In genomic region chr17:75893305-75894048, GRCh38 we compare ENCODE assay signal across 12 cellular contexts. TPM values are rescaled to one million over a fixed set of nuclear protein-coding genes. Genes with fewer than 3 reads are reported as not detected.
DNase-seq lines count a peak whose midpoint lies in the region; TF ChIP-seq lines count a peak whose summit lies in the region.
"Had no signal": no experiment of that assay in that cellular context is flagged by ENCODE, and none has a peak within 500 bp of the region (broad histone marks: within the 10 kb centered on the region; RNA-seq: fewer than 3 reads in every experiment).

No MANE protein-coding gene starts in this region.

- H3K4me1 Mint-ChIP-seq in T-helper 1 cell treated with Interleukin-12 subunit alpha and Interleukin-12 subunit beta and Interleukin-4 antibody, amounts not matched to agents 30 μg/mL and 1 μg/mL, for 36 hours (ENCODE audit: low read depth), result peaks cover 23% of the 10 kb centered on the region
- H3K4me1 Mint-ChIP-seq in IgD-negative memory B cell (peaks cover 12 to 21% (median 14%) of the 10 kb centered on the region in 3 donors), chondrocyte (ENCODE audit: low read depth) (peaks cover 27% of the 10 kb centered on the region), nephron progenitor cell (peaks cover 31% of the 10 kb centered on the region)

- peaks cover 6% of the 10 kb centered on the region for H3K36me3 Mint-ChIP-seq in T-helper 1 cell treated with Interleukin-12 subunit alpha and Interleukin-12 subunit beta and Interleukin-4 antibody, amounts not matched to agents 30 μg/mL and 1 μg/mL, for 36 hours (ENCODE audit: low read depth)
- H3K36me3 Mint-ChIP-seq in IgD-negative memory B cell (no peaks in the 10 kb centered on the region), chondrocyte (ENCODE audit: low read depth) (peaks cover 3% of the 10 kb centered on the region), nephron progenitor cell (ENCODE audit: low read depth) (peaks cover 12% of the 10 kb centered on the region)

- no peak overlapping the region for H3K4me3 Mint-ChIP-seq in T-helper 1 cell treated with Interleukin-12 subunit alpha and Interleukin-12 subunit beta and Interleukin-4 antibody, amounts not matched to agents 30 μg/mL and 1 μg/mL, for 36 hours
- H3K4me3 Mint-ChIP-seq in IgD-negative memory B cell (peak overlapping the region in 1 of 4 donors; percentile 79), chondrocyte (ENCODE audit: unreplicated experiment) (peak overlapping the region; percentile 18), nephron progenitor cell (peak overlapping the region; percentile 42)
- H3K4me3 Mint-ChIP-seq: dendritic cell treated with granulocyte-macrophage colony-stimulating factor and Interleukin-4, amounts not matched to agents 40 ng/mL and 50 ng/mL, for 4 days had no signal

- in situ Hi-C loops in G401 (cut with HindIII; ENCODE audit: low sequenced_read_pairs), result no loop called here

- DNase-seq in T-helper 1 cell (no peak), chondrocyte (ENCODE audit: low spot score) (no peak), nephron progenitor cell (no peak), G401 (ENCODE audit: low spot score) (no peak), NCI-H2081 treated with DMSO at 0.1 percent for 48 hours (lab: John Stamatoyannopoulos, UW) (no peak), NCI-H1105 treated with DMSO at 0.1 percent for 48 hours (lab: John Stamatoyannopoulos, UW) (no peak)
- DNase-seq: Caco-2; SHP77 treated with DMSO at 0.1 percent for 48 hours; stimulated activated CD4-positive, alpha-beta T cell treated with anti-CD3 and anti-CD28 coated beads, Interleukin-2, amount 100 ng/mL, for 48 hours had no signal

- no peak for TF ChIP-seq CTCF in chondrocyte (IDR thresholded peaks at IDR 0.05)
- TF ChIP-seq CTCF in nephron progenitor cell (IDR thresholded peaks at IDR 0.05), result no peak

- no peaks in the 10 kb centered on the region for H3K9me3 Mint-ChIP-seq in T-helper 1 cell treated with Interleukin-12 subunit alpha and Interleukin-12 subunit beta and Interleukin-4 antibody, amounts not matched to agents 30 μg/mL and 1 μg/mL, for 36 hours
- H3K9me3 Mint-ChIP-seq in IgD-negative memory B cell, result no peaks in the 10 kb centered on the region
- H3K9me3 Mint-ChIP-seq in chondrocyte (ENCODE audit: low read depth), result no peaks in the 10 kb centered on the region
- no peaks in the 10 kb centered on the region for H3K9me3 Mint-ChIP-seq in nephron progenitor cell
- H3K9me3 Mint-ChIP-seq: dendritic cell treated with granulocyte-macrophage colony-stimulating factor and Interleukin-4, amounts not matched to agents 40 ng/mL and 50 ng/mL, for 4 days had no signal

- no peaks in the 10 kb centered on the region for H3K27me3 Mint-ChIP-seq in T-helper 1 cell treated with Interleukin-12 subunit alpha and Interleukin-12 subunit beta and Interleukin-4 antibody, amounts not matched to agents 30 μg/mL and 1 μg/mL, for 36 hours (ENCODE audit: low read depth)
- H3K27me3 Mint-ChIP-seq in IgD-negative memory B cell (no peaks in the 10 kb centered on the region), chondrocyte (ENCODE audit: low read depth) (no peaks in the 10 kb centered on the region), nephron progenitor cell (ENCODE audit: low read depth, poor library complexity) (peaks cover 9% of the 10 kb centered on the region)
- H3K27me3 Mint-ChIP-seq: dendritic cell treated with granulocyte-macrophage colony-stimulating factor and Interleukin-4, amounts not matched to agents 40 ng/mL and 50 ng/mL, for 4 days had no signal

- H3K27ac Mint-ChIP-seq in T-helper 1 cell treated with Interleukin-12 subunit alpha and Interleukin-12 subunit beta and Interleukin-4 antibody, amounts not matched to agents 30 μg/mL and 1 μg/mL, for 36 hours, result peak overlapping the region; percentile 78
- H3K27ac Mint-ChIP-seq in IgD-negative memory B cell (peak overlapping the region in 2 of 3 donors; percentile 50 to 53), chondrocyte (ENCODE audit: unreplicated experiment) (no peak overlapping the region), nephron progenitor cell (peak overlapping the region; percentile 72)

RNA-seq across cellular contexts. Expression of gene TRIM65, which starts 3.3 kb away (rescaled TPM):
- polyA plus RNA-seq in IgD-negative memory B cell, result 25.0 TPM
- 25.2 to 27.1 TPM (median 27.0 TPM) in 3 replicates for total RNA-seq in chondrocyte
- total RNA-seq in G401 (2014; rRNA removed; shearing (Covaris generic)), result 37.5 and 41.7 TPM in 2 replicates

RNA-seq across cellular contexts. Expression of gene MRPL38, which starts 11.2 kb away (rescaled TPM):
- 77.5 TPM for polyA plus RNA-seq in IgD-negative memory B cell
- 47.4 to 53.3 TPM (median 49.8 TPM) in 3 replicates for total RNA-seq in chondrocyte
- total RNA-seq in G401 (2014; rRNA removed; shearing (Covaris generic)), result 102 and 134 TPM in 2 replicates

RNA-seq across cellular contexts. Expression of gene TRIM47, which starts 15.1 kb away (rescaled TPM):
- 12.4 TPM for polyA plus RNA-seq in IgD-negative memory B cell
- total RNA-seq in chondrocyte, result 33.9 to 50.6 TPM (median 46.3 TPM) in 3 replicates
- total RNA-seq in G401 (2014; rRNA removed; shearing (Covaris generic)), result 2.1 and 2.7 TPM in 2 replicates

RNA-seq across cellular contexts. Expression of gene WBP2, which starts 38.3 kb away (rescaled TPM):
- 131 TPM for polyA plus RNA-seq in IgD-negative memory B cell
- total RNA-seq in chondrocyte, result 45.0 to 62.5 TPM (median 56.5 TPM) in 3 replicates
- 18.6 and 18.7 TPM in 2 replicates for total RNA-seq in G401 (2014; rRNA removed; shearing (Covaris generic))

RNA-seq across cellular contexts. Expression of gene FBF1, which starts 47.4 kb away (rescaled TPM):
- polyA plus RNA-seq in IgD-negative memory B cell, result 1.9 TPM
- total RNA-seq in chondrocyte, result 6.7 to 19.8 TPM (median 7.5 TPM) in 3 replicates
- 10.4 and 21.6 TPM in 2 replicates for total RNA-seq in G401 (2014; rRNA removed; shearing (Covaris generic))
